15 cellular contexts compared by ENCODE assay signal in genomic region chr12:124800506-124800905, GRCh38.
DNase-seq lines count a peak whose midpoint lies in the region; ATAC-seq, FAIRE-seq and TF ChIP-seq lines count a peak whose summit lies in the region.
"Had no signal": no experiment of that assay in that cellular context is flagged by ENCODE, and none has a peak within 500 bp of the region (broad histone marks: within the 10 kb centered on the region; RNA-seq: fewer than 3 reads in every experiment).

No MANE protein-coding gene starts in this region.

- H3K27ac ChIP-seq in H1 (ENCODE audit: low read depth, low read length) (no peak overlapping the region), osteoblast (ENCODE audit: low read depth, low read length) (no peak overlapping the region), hepatocyte (no peak overlapping the region)

- H3K79me1 ChIP-seq in H1 (ENCODE audit: low read depth, low read length) = peaks cover 2% of the 10 kb centered on the region; the same call in 1 of the 2 replicates

- no peaks in the 10 kb centered on the region for H3K27me3 ChIP-seq in H1 (replicated peaks in 1 of 4; ENCODE audit: control insufficient read depth in 3 of 4, extremely low read depth in 1 of 4, insufficient read depth in 3 of 4, low read length in 3 of 4)
- H3K27me3 ChIP-seq in osteoblast (ENCODE audit: insufficient read depth, low read length) = no peaks in the 10 kb centered on the region
- no peaks in the 10 kb centered on the region for H3K27me3 ChIP-seq in hepatocyte
- H3K27me3 ChIP-seq: BLaER1 had no signal

- no peak overlapping the region for H2BK15ac ChIP-seq in H1 (ENCODE audit: low read length)

- intact Hi-C loops in natural killer cell (cut with micrococcal nuclease) = no loop called here

- H3K9me3 Mint-ChIP-seq in natural killer cell treated with Interleukin-12 subunit alpha and Interleukin-12 subunit beta and Interleukin-15 and Interleukin-18, amount 100 ng/mL, for 72 hours = no peaks in the 10 kb centered on the region
- no peaks in the 10 kb centered on the region for H3K9me3 Mint-ChIP-seq in natural killer cell
- H3K9me3 Mint-ChIP-seq: CD8-positive, alpha-beta memory T cell; GM23338 had no signal

- H3K4me2 ChIP-seq in H1 (ENCODE audit: insufficient read depth in 1 of 2, low read depth in 2 of 2, low read length in 2 of 2) (no peak overlapping the region), osteoblast (ENCODE audit: insufficient read depth, low read length) (no peak overlapping the region), hepatocyte (no peak overlapping the region)
- H3K4me2 ChIP-seq: GM23338 had no signal

- POLR2A ChIA-PET in H1 (lab: Charles Lee; ENCODE audit: partially characterized antibody) = no interaction called here

- no peaks in the 10 kb centered on the region; the same call in 1 of the 2 replicates for H3K23me2 ChIP-seq in H1 (ENCODE audit: low read depth, low read length)

- H3K27me3 Mint-ChIP-seq in natural killer cell treated with Interleukin-12 subunit alpha and Interleukin-12 subunit beta and Interleukin-15 and Interleukin-18, amount 100 ng/mL, for 72 hours = no peaks in the 10 kb centered on the region
- no peaks in the 10 kb centered on the region for H3K27me3 Mint-ChIP-seq in natural killer cell (ENCODE audit: low read depth in 2 of 2)
- H3K27me3 Mint-ChIP-seq: CD8-positive, alpha-beta memory T cell had no signal

- 93% methylated on average over 12 of the region's 12 CpGs; no CpG with 5 or more reads in 1 of the 2 experiments for WGBS in H1 (ENCODE audit: extremely low coverage in 1 of 2, insufficient coverage in 1 of 2, insufficient read length in 1 of 2, insufficient replicate concordance in 2 of 2, low coverage in 1 of 2, low lambda C conversion rate in 2 of 2, missing lambda C conversion rate in 1 of 2), 2 experiments
- WGBS in hepatocyte (ENCODE audit: low lambda C conversion rate, missing lambda C conversion rate) = 96% methylated on average over 12 of the region's 12 CpGs

- H2BK12ac ChIP-seq in H1 (ENCODE audit: low read depth, low read length) = no peak overlapping the region

- H3K27ac Mint-ChIP-seq in natural killer cell treated with Interleukin-12 subunit alpha and Interleukin-12 subunit beta and Interleukin-15 and Interleukin-18, amount 100 ng/mL, for 72 hours = no peak overlapping the region
- no peak overlapping the region for H3K27ac Mint-ChIP-seq in natural killer cell
- H3K27ac Mint-ChIP-seq: GM23338 had no signal

- no peak overlapping the region for H3K18ac ChIP-seq in H1 (ENCODE audit: extremely low read depth, low read length)

- no peaks in the 10 kb centered on the region for H3K36me3 Mint-ChIP-seq in natural killer cell treated with Interleukin-12 subunit alpha and Interleukin-12 subunit beta and Interleukin-15 and Interleukin-18, amount 100 ng/mL, for 72 hours
- no peaks in the 10 kb centered on the region for H3K36me3 Mint-ChIP-seq in natural killer cell

- no peak overlapping the region for H3K4me3 Mint-ChIP-seq in natural killer cell treated with Interleukin-12 subunit alpha and Interleukin-12 subunit beta and Interleukin-15 and Interleukin-18, amount 100 ng/mL, for 72 hours
- H3K4me3 Mint-ChIP-seq in natural killer cell = no peak overlapping the region
- H3K4me3 Mint-ChIP-seq: CD8-positive, alpha-beta memory T cell; GM23338 had no signal

- peaks cover 7 to 16% of the 10 kb centered on the region in 2 donors for H3K4me1 Mint-ChIP-seq in natural killer cell treated with Interleukin-12 subunit alpha and Interleukin-12 subunit beta and Interleukin-15 and Interleukin-18, amount 100 ng/mL, for 72 hours (ENCODE audit: low read depth in 2 of 2)
- no peaks in the 10 kb centered on the region for H3K4me1 Mint-ChIP-seq in natural killer cell

- peak overlapping the region; percentile 15; the same call in 1 of the 2 replicates for H2BK20ac ChIP-seq in H1 (ENCODE audit: low read length)

- H3K4me3 ChIP-seq in H1 (ENCODE audit: extremely low read depth in 1 of 4, insufficient read depth in 2 of 4, low read depth in 3 of 4, low read length in 4 of 4) = no peak overlapping the region
- H3K4me3 ChIP-seq in osteoblast (ENCODE audit: insufficient read depth, low read length) = no peak overlapping the region
- H3K4me3 ChIP-seq in hepatocyte = no peak overlapping the region
- H3K4me3 ChIP-seq: BLaER1, GM23338, HAP-1 had no signal

- no peak for TF ChIP-seq POLR2A in H1 (IDR thresholded peaks at IDR 0.05; ENCODE audit: control extremely low read depth in 1 of 2, low read depth in 2 of 2, low read length in 2 of 2)

- no peak overlapping the region for H4K5ac ChIP-seq in H1 (ENCODE audit: insufficient read length, low read depth, low read length)

- H3K79me2 ChIP-seq in H1 (ENCODE audit: control insufficient read depth in 1 of 2, insufficient read depth in 2 of 2, low read length in 2 of 2) (no peaks in the 10 kb centered on the region), osteoblast (ENCODE audit: insufficient read depth, low read length) (no peaks in the 10 kb centered on the region), hepatocyte (no peaks in the 10 kb centered on the region)

- H2AK5ac ChIP-seq in H1 (ENCODE audit: low read depth, low read length) = no peak overlapping the region

- H4K91ac ChIP-seq in H1 (replicated peaks; ENCODE audit: insufficient read length, low read length) = no peak overlapping the region

- H3K4ac ChIP-seq in H1 (replicated peaks; ENCODE audit: insufficient read length, low read depth, low read length) = no peak overlapping the region

- no peak overlapping the region for H3K23ac ChIP-seq in H1 (ENCODE audit: insufficient read length)

- no peak overlapping the region for H3K9ac ChIP-seq in H1 (replicated peaks in 1 of 4; ENCODE audit: extremely low read depth in 1 of 4, low read depth in 3 of 4, low read length in 3 of 4)
- H3K9ac ChIP-seq: BLaER1 had no signal

- CTCF ChIA-PET in H1 (lab: Charles Lee; ENCODE audit: partially characterized antibody) = interaction anchor here (0.9 to 1.5 kb wide), 3 partner anchors 13 to 100 kb away, joined by 3 to 6 read pairs (median 6); no protein-coding TSS in a partner anchor

- H3K14ac ChIP-seq in H1 (ENCODE audit: insufficient read length) = no peak overlapping the region

- H4K8ac ChIP-seq in H1 (ENCODE audit: extremely low read depth, insufficient read depth, low read length) = no peak overlapping the region

- no peak overlapping the region for H2BK120ac ChIP-seq in H1 (replicated peaks; ENCODE audit: low read depth, low read length)

- H3K36me3 ChIP-seq in H1 (ENCODE audit: control insufficient read depth in 2 of 4, insufficient read depth in 4 of 4, low read length in 3 of 4) = no peaks in the 10 kb centered on the region; a peak in 2 of 8 replicates
- no peaks in the 10 kb centered on the region for H3K36me3 ChIP-seq in osteoblast (ENCODE audit: insufficient read depth, low read length)
- no peaks in the 10 kb centered on the region for H3K36me3 ChIP-seq in hepatocyte (replicated peaks; ENCODE audit: insufficient read depth, low read depth)

- H2AFZ ChIP-seq in H1 (ENCODE audit: low read length) (no peak overlapping the region), osteoblast (ENCODE audit: low read length) (no peak overlapping the region), hepatocyte (no peak overlapping the region)
- H2AFZ ChIP-seq: GM23338 had no signal

- H2BK5ac ChIP-seq in H1 (ENCODE audit: low read depth, low read length) = peak overlapping the region; percentile 66; the same call in 1 of the 2 replicates

- no peak for TF ChIP-seq EP300 in H1 (IDR thresholded peaks at IDR 0.05; ENCODE audit: borderline replicate concordance in 1 of 2, low read depth in 2 of 2, low read length in 2 of 2)

- DNase-seq in natural killer cell treated with Interleukin-12 subunit alpha and Interleukin-12 subunit beta and Interleukin-15 and Interleukin-18, amount 100 ng/mL, for 72 hours (ENCODE audit: low spot score) = peak; percentile 51
- DNase-seq in natural killer cell = no peak
- no peak for DNase-seq in H1 (ENCODE audit: low read depth in 1 of 2, low spot score in 2 of 2)
- peak; percentile 53 for DNase-seq in osteoblast (ENCODE audit: insufficient read length, low spot score, missing footprints)
- DNase-seq in NCI-H2081 treated with DMSO at 0.1 percent for 48 hours (lab: John Stamatoyannopoulos, UW) = no peak
- no peak for DNase-seq in hepatocyte (ENCODE audit: low spot score)
- DNase-seq: 8988T; AML-193; CD8-positive, alpha-beta memory T cell had no signal

- H3K9me3 ChIP-seq in H1 (ENCODE audit: insufficient read depth in 2 of 2, low read depth in 1 of 2, low read length in 1 of 2) (no peaks in the 10 kb centered on the region), osteoblast (ENCODE audit: low read depth, low read length) (no peaks in the 10 kb centered on the region), hepatocyte (ENCODE audit: low read depth) (no peaks in the 10 kb centered on the region)
- H3K9me3 ChIP-seq: BLaER1, HAP-1 had no signal

- TF ChIP-seq CTCF in natural killer cell (IDR thresholded peaks at IDR 0.05) = no peak
- TF ChIP-seq CTCF in H1 (IDR thresholded peaks at IDR 0.05; ENCODE audit: control extremely low read depth in 1 of 3, insufficient read depth in 1 of 3, low read depth in 1 of 3, low read length in 3 of 3) = peak in 1 of 3 experiments; percentile 5; a peak in 1 of 4 replicates
- no peak for TF ChIP-seq CTCF in osteoblast (IDR thresholded peaks at IDR 0.05; ENCODE audit: extremely low read depth, low read depth, low read length)
- no peak for TF ChIP-seq CTCF in hepatocyte (IDR thresholded peaks at IDR 0.05; ENCODE audit: poor library complexity)

- H3K4me1 ChIP-seq in H1 (replicated peaks in 1 of 4; ENCODE audit: control insufficient read depth in 3 of 4, insufficient read depth in 4 of 4, low read length in 3 of 4) = peaks cover 0 to 7% (median 4%) of the 10 kb centered on the region in 4 experiments; a peak in 4 of 7 replicates
- no peaks in the 10 kb centered on the region for H3K4me1 ChIP-seq in osteoblast (ENCODE audit: insufficient read depth, low read length)
- H3K4me1 ChIP-seq in hepatocyte (ENCODE audit: insufficient read depth) = no peaks in the 10 kb centered on the region
- H3K4me1 ChIP-seq: HAP-1 had no signal

- no peak for TF ChIP-seq RAD21 in H1 (IDR thresholded peaks at IDR 0.05 in 1 of 2, conservative IDR thresholded peaks at IDR 0.05 in 1 of 2; ENCODE audit: low read depth in 2 of 2, low read length in 2 of 2)

- no peak for ATAC-seq in natural killer cell treated with Interleukin-12 subunit alpha and Interleukin-12 subunit beta and Interleukin-15 and Interleukin-18, amount 100 ng/mL, for 72 hours
- ATAC-seq in natural killer cell (no peak), GM21825 (IDR thresholded peaks at IDR 0.05; ENCODE audit: unreplicated experiment) (no peak)
- ATAC-seq: GM23338, HepG2 had no signal

- peaks cover 0 to 3% of the 10 kb centered on the region in 2 experiments for H4K20me1 ChIP-seq in H1 (replicated peaks in 1 of 2; ENCODE audit: control insufficient read depth in 1 of 2, insufficient read depth in 2 of 2, low read length in 2 of 2)
- H4K20me1 ChIP-seq in osteoblast (ENCODE audit: insufficient read depth, low read length) = no peaks in the 10 kb centered on the region
- H4K20me1 ChIP-seq in hepatocyte (ENCODE audit: insufficient read depth, poor library complexity, severe bottlenecking) = no peaks in the 10 kb centered on the region

- H3K9me2 ChIP-seq in hepatocyte (replicated peaks; ENCODE audit: insufficient read depth) = no peaks in the 10 kb centered on the region

- no peak for FAIRE-seq in H1 (lab: Jason Lieb, UNC)
- FAIRE-seq: HepG2, HTR-8/SVneo had no signal

- H3K56ac ChIP-seq in H1 (replicated peaks; ENCODE audit: insufficient read length, low read depth, low read length) = no peak overlapping the region

TF ChIP-seq in H1, 55 proteins besides CTCF, POLR2A, EP300 and RAD21 (continues in another document):
- TF ChIP-seq ASH2L (IDR thresholded peaks at IDR 0.05; ENCODE audit: low read length) = no peak

Comparison
In these comparisons a context has a peak if more than half of its experiments do, and no peak if none do; other contexts are left out.
1. DNase-seq: peak in natural killer cell treated with Interleukin-12 subunit alpha and Interleukin-12 subunit beta and Interleukin-15 and Interleukin-18, amount 100 ng/mL, for 72 hours (single experiment) and osteoblast (single experiment); none in natural killer cell (single experiment), H1 (0 of 2), NCI-H2081 treated with DMSO at 0.1 percent for 48 hours (single experiment) and hepatocyte (single experiment).